Comparison of ENCODE assay signal across 8 cellular contexts in the genomic region with DNA sequence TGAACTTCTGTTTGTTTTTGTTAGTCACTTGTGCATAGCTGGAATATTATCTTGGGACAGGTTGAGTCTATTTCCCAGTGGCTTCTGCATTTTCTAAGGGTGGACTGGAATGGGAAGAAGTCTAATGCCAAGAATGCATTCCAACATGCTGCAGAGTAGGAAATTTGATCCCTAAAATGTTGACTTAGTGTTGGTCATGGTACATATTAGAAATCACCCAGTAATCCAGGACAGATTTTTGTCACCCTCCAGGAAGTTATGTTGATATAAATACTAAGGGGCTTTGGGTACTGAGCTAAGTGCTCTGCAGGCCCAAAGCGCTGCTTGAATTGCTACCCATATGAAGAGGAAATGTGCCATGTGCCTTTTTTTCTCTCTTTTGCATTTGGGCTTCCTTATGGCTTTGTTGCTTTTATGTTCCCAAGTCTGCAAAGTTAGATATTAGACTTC. TPM values are rescaled to one million over a fixed set of nuclear protein-coding genes. Genes with fewer than 3 reads are reported as not detected.
DNase-seq lines count a peak whose midpoint lies in the region; ATAC-seq lines count a peak whose summit lies in the region.

No MANE protein-coding gene starts in this region.

- no peaks in the 10 kb centered on the region for H3K9me3 Mint-ChIP-seq in stimulated activated effector memory CD8-positive, alpha-beta T cell treated with anti-CD3 and anti-CD28 coated beads, Interleukin-12 subunit alpha, Interleukin-12 subunit beta, amount 100 ng/mL, for 72 hours

- no peak for ATAC-seq in stimulated activated effector memory CD8-positive, alpha-beta T cell treated with anti-CD3 and anti-CD28 coated beads, Interleukin-12 subunit alpha, Interleukin-12 subunit beta, amount 100 ng/mL, for 72 hours
- ATAC-seq in GM18867 (IDR thresholded peaks at IDR 0.05; ENCODE audit: unreplicated experiment) (no peak), GM19324 (IDR thresholded peaks at IDR 0.05; ENCODE audit: low FRiP score, unreplicated experiment) (no peak)

- peak overlapping the region; percentile 52 for H3K27ac ChIP-seq in SJSA1

- H3K4me3 ChIP-seq in SJSA1: no peak overlapping the region

- peaks cover 47% of the 10 kb centered on the region for H3K36me3 ChIP-seq in SJSA1

- peaks cover 57% of the 10 kb centered on the region for H3K36me3 Mint-ChIP-seq in stimulated activated effector memory CD8-positive, alpha-beta T cell treated with anti-CD3 and anti-CD28 coated beads, Interleukin-12 subunit alpha, Interleukin-12 subunit beta, amount 100 ng/mL, for 72 hours

- peak; percentile 18 for DNase-seq in NCI-H2196 (lab: John Stamatoyannopoulos, UW; ENCODE audit: unreplicated experiment)
- no peak for DNase-seq in NCI-H2196 treated with DMSO at 0.1 percent for 48 hours (lab: John Stamatoyannopoulos, UW; ENCODE audit: unreplicated experiment)
- peak; percentile 53 to 86 for DNase-seq in SJSA1 (ENCODE audit: low read depth in 1 of 2, low spot score in 2 of 2)
- DNase-seq in glomerular visceral epithelial cell (ENCODE audit: extremely low spot score): peak; percentile 46
- DNase-seq in stimulated activated effector memory CD8-positive, alpha-beta T cell treated with anti-CD3 and anti-CD28 coated beads, Interleukin-12 subunit alpha, Interleukin-12 subunit beta, amount 100 ng/mL, for 72 hours (ENCODE audit: low spot score in 2 of 2): no peak
- no peak for DNase-seq in inferior parietal cortex (ENCODE audit: extremely low spot score)

- peaks cover 55% of the 10 kb centered on the region for H3K4me1 ChIP-seq in SJSA1 (replicated peaks)

- peak overlapping the region; percentile 38 for H3K4me3 Mint-ChIP-seq in stimulated activated effector memory CD8-positive, alpha-beta T cell treated with anti-CD3 and anti-CD28 coated beads, Interleukin-12 subunit alpha, Interleukin-12 subunit beta, amount 100 ng/mL, for 72 hours

- H3K9me3 ChIP-seq in SJSA1 (replicated peaks): no peaks in the 10 kb centered on the region

- H3K27ac Mint-ChIP-seq in stimulated activated effector memory CD8-positive, alpha-beta T cell treated with anti-CD3 and anti-CD28 coated beads, Interleukin-12 subunit alpha, Interleukin-12 subunit beta, amount 100 ng/mL, for 72 hours: no peak overlapping the region

- no peaks in the 10 kb centered on the region for H3K27me3 ChIP-seq in SJSA1 (replicated peaks)

- peaks cover 39% of the 10 kb centered on the region for H3K4me1 Mint-ChIP-seq in stimulated activated effector memory CD8-positive, alpha-beta T cell treated with anti-CD3 and anti-CD28 coated beads, Interleukin-12 subunit alpha, Interleukin-12 subunit beta, amount 100 ng/mL, for 72 hours

RNA-seq across cellular contexts. Expression of gene ARID1A, which starts 10.0 kb away (rescaled TPM):
- 22.2 and 23.4 TPM in 2 replicates for total RNA-seq in SJSA1 (2014; rRNA removed; shearing (Covaris generic))

Comparison
In these comparisons a context has a peak if more than half of its experiments do, and no peak if none do; other contexts are left out.
1. DNase-seq: peak in NCI-H2196 (single experiment), SJSA1 (2 of 2) and glomerular visceral epithelial cell (single experiment); none in NCI-H2196 treated with DMSO at 0.1 percent for 48 hours (single experiment), stimulated activated effector memory CD8-positive, alpha-beta T cell treated with anti-CD3 and anti-CD28 coated beads, Interleukin-12 subunit alpha, Interleukin-12 subunit beta, amount 100 ng/mL, for 72 hours (0 of 2) and inferior parietal cortex (single experiment).